In the genomic region with DNA sequence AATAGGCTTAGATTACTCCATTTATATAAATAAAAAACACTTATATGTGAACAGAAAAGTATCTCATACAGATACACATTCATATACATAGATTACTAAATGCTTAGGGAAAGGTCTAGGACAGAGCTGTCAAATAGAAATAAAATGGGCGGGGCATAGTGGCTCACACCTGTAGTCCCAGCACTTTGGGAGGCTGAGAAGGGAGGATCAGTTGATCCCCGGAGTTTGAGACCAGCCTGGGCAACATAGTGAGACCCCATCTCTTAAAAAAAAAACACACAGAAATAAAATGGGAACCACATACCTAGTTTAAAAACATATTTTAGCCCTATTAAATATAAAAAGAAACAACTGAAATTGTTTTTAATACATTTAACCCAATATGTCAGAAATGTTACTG, we compare ENCODE assay signal across 7 cellular contexts.
"Had no signal": no experiment of that assay in that cellular context is flagged by ENCODE, and none has a peak within 500 bp of the region (broad histone marks: within the 10 kb centered on the region; RNA-seq: fewer than 3 reads in every experiment).

No MANE protein-coding gene starts in this region.

- ATAC-seq: GM23338, HCT116 had no signal

- H3K4me3 Mint-ChIP-seq: GM23338, IgD-negative memory B cell had no signal

- H3K4me3 ChIP-seq: GM23338, HAP-1 had no signal

- H3K27ac Mint-ChIP-seq: GM23338, IgD-negative memory B cell had no signal

- H3K36me3 ChIP-seq: HAP-1 had no signal

- H2AFZ ChIP-seq: GM23338 had no signal

- DNase-seq: H7, KG1 had no signal

- FAIRE-seq: HTR-8/SVneo had no signal

- H3K9me3 Mint-ChIP-seq: GM23338 had no signal

- H3K9me3 ChIP-seq: HAP-1 had no signal

- H3K4me2 ChIP-seq: GM23338 had no signal
